In the genomic region with DNA sequence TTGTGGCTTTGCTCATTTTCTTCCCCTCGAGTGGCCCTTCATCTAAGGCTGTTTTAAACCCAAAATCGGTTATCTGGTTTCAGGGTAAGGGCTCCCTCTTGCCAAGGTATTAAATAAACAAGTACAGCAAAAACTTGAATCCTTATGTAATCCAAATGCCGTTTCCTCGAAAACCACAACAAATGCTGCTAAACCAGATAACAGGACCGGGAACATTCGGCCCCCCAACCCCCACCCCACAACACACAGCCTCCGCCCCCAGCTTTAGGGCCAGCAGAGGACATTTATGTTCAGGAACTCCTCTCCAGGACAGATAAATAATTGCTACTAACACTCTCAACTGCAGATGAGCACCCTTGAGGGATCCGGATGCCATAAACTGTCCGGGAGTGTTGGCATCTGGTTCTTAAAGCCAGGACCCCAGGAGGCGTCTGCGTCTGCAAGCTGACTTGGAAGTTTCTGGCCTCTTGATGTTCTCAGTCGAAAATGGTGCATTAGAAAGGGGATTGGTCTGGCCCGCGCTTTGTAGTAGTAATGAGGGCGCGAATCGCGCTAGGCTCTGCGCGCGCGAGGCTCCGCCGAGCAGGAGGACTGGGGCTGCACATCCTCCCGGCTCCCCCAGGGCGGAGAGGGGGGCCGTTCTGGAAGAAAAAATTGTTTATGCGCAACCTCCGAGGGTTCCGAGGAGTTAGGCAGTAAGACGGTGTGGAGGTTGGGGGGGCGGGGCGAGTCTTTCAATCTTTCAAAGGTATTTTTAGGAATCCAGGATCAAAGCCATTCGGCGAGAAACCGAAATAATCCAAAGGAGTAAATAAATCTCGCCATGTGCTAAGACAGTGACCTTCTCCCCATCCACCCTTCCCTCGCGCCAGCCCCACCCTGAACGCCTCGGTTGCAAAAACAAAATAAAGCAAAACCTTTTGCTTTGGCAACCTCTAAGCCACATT, we compare ENCODE assay signal across 8 cellular contexts. TPM values are rescaled to one million over a fixed set of nuclear protein-coding genes. Genes with fewer than 3 reads are reported as not detected.
DNase-seq lines count a peak whose midpoint lies in the region; ATAC-seq, FAIRE-seq and TF ChIP-seq lines count a peak whose summit lies in the region.

No MANE protein-coding gene starts in this region.

- peaks cover 26 to 35% of the 10 kb centered on the region in 2 donors for H3K4me1 ChIP-seq in duodenal mucosa (ENCODE audit: control insufficient read depth in 1 of 2, insufficient read depth in 2 of 2, low read length in 2 of 2)
- H3K4me1 ChIP-seq in lower lobe of right lung = peaks cover 39% of the 10 kb centered on the region
- H3K4me1 ChIP-seq in subcutaneous abdominal adipose tissue (ENCODE audit: control insufficient read depth in 5 of 5, insufficient read depth in 5 of 5, low read length in 5 of 5) = peaks cover 3 to 58% (median 49%) of the 10 kb centered on the region in 5 donors

- H3K9ac ChIP-seq in duodenal mucosa (ENCODE audit: low read depth in 1 of 2, low read length in 2 of 2) (peak overlapping the region; percentile 62 to 65), subcutaneous abdominal adipose tissue (ENCODE audit: low read length in 5 of 5) (peak overlapping the region; percentile 7 to 72 (median 48))

- peak overlapping the region; percentile 53 to 68 for H3K4me3 ChIP-seq in duodenal mucosa (ENCODE audit: low read depth in 1 of 2, low read length in 2 of 2)
- H3K4me3 ChIP-seq in lower lobe of right lung = peak overlapping the region; percentile 71
- peak overlapping the region; percentile 59 to 76 (median 63) for H3K4me3 ChIP-seq in subcutaneous abdominal adipose tissue (ENCODE audit: low read depth in 1 of 5, low read length in 5 of 5)

- intact Hi-C loops in lower lobe of right lung (cut with DNase I) = no loop called here

- ATAC-seq in lower lobe of right lung (peak; percentile 2 to 3), GM19035 (IDR thresholded peaks at IDR 0.05; ENCODE audit: unreplicated experiment) (no peak)

- H3K9me3 ChIP-seq in duodenal mucosa (ENCODE audit: control insufficient read depth in 1 of 2, low read length in 2 of 2) = peaks cover 6 to 15% of the 10 kb centered on the region in 2 donors
- peaks cover 15% of the 10 kb centered on the region for H3K9me3 ChIP-seq in lower lobe of right lung
- H3K9me3 ChIP-seq in subcutaneous abdominal adipose tissue (ENCODE audit: control insufficient read depth in 5 of 5, low read length in 5 of 5) = peaks cover 0 to 11% (median 6%) of the 10 kb centered on the region in 5 donors

- peak; percentile 61 for DNase-seq in GM03348 (ENCODE audit: low spot score)
- peak; percentile 85 for DNase-seq in NCI-H2029 (lab: John Stamatoyannopoulos, UW)
- DNase-seq in lower lobe of right lung = peak; percentile 68
- DNase-seq in mesenteric fat pad (ENCODE audit: low spot score) = no peak

- H3K27me3 ChIP-seq in duodenal mucosa (ENCODE audit: control insufficient read depth in 1 of 2, insufficient read depth in 2 of 2, low read length in 2 of 2) (no peaks in the 10 kb centered on the region), lower lobe of right lung (ENCODE audit: low read depth) (no peaks in the 10 kb centered on the region), subcutaneous abdominal adipose tissue (ENCODE audit: control insufficient read depth in 5 of 5, insufficient read depth in 4 of 5, low read length in 5 of 5) (no peaks in the 10 kb centered on the region)

- peak; percentile 97 for FAIRE-seq in TTC549 (lab: Jason Lieb, UNC)

- no peak for TF ChIP-seq CTCF in lower lobe of right lung (IDR thresholded peaks at IDR 0.05)

- peak overlapping the region; percentile 86 for H3K27ac ChIP-seq in duodenal mucosa (ENCODE audit: low read depth, low read length)
- H3K27ac ChIP-seq in lower lobe of right lung = peak overlapping the region; percentile 99
- peak overlapping the region; percentile 96 for H3K27ac ChIP-seq in subcutaneous abdominal adipose tissue (ENCODE audit: low read depth, low read length)

- H3K36me3 ChIP-seq in duodenal mucosa (ENCODE audit: control insufficient read depth in 1 of 2, insufficient read depth in 2 of 2, low read length in 2 of 2) = no peaks in the 10 kb centered on the region
- H3K36me3 ChIP-seq in lower lobe of right lung = no peaks in the 10 kb centered on the region
- no peaks in the 10 kb centered on the region for H3K36me3 ChIP-seq in subcutaneous abdominal adipose tissue (ENCODE audit: control insufficient read depth in 5 of 5, insufficient read depth in 5 of 5, low read length in 5 of 5)

RNA-seq across cellular contexts. Expression of gene ID2, which starts 3.9 kb away (rescaled TPM):
- total RNA-seq in lower lobe of right lung (102 TPM), mesenteric fat pad (169 TPM)
